In the genomic region with DNA sequence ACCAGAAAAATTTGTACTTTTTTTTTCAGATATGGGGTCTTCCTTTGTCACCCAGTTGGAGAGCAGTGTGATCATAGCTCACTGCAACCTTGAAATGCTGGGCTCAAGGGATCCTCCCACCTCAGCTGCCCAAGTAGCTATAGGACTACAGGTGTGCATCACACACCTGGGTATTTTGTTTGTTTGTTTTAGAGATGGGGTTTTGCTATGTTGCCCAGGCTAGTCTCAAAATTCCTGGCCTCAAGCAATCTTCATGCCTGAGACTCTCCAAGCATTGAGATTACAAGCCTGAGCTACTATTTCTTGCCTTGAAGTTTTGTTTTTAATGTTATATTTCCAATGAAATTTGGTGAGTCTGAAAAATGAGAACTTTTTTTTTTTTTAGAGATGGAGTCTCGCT, we compare ENCODE assay signal across 19 cellular contexts.
DNase-seq lines count a peak whose midpoint lies in the region; ATAC-seq and TF ChIP-seq lines count a peak whose summit lies in the region.
"Had no signal": no experiment of that assay in that cellular context is flagged by ENCODE, and none has a peak within 500 bp of the region (broad histone marks: within the 10 kb centered on the region; RNA-seq: fewer than 3 reads in every experiment).

No MANE protein-coding gene starts in this region.

- CTCF ChIA-PET in mammary epithelial cell (lab: Charles Lee; ENCODE audit: low non-redundant PET): no interaction called here
- CTCF ChIA-PET in MCF 10A (lab: Yijun Ruan, JAX): interaction anchor here (0.5 to 1.2 kb wide), 5 partner anchors 17 to 1534 kb away, joined by 3 to 6 read pairs (median 4); no protein-coding TSS in a partner anchor

- no peak overlapping the region for H3K4me2 ChIP-seq in mammary epithelial cell (ENCODE audit: insufficient read depth, low read depth, low read length)

- H3K27ac ChIP-seq in mammary epithelial cell (ENCODE audit: insufficient read depth, low read depth, low read length) (no peak overlapping the region), foreskin keratinocyte (peak overlapping the region; percentile 47)

- H3K9ac ChIP-seq in mammary epithelial cell (ENCODE audit: insufficient read depth, low read length): no peak overlapping the region

- intact Hi-C loops in mammary epithelial cell (cut with micrococcal nuclease): no loop called here
- intact Hi-C loops in MCF 10A (cut with micrococcal nuclease): loop anchor here (10.0 kb wide), 1 partner anchor 108 kb away; no protein-coding TSS in a partner anchor

- H4K20me1 ChIP-seq in mammary epithelial cell (ENCODE audit: insufficient read depth, low read length): no peaks in the 10 kb centered on the region

- TF ChIP-seq CTCF in mammary epithelial cell (conservative IDR thresholded peaks at IDR 0.05 in 1 of 2, IDR thresholded peaks at IDR 0.05 in 1 of 2; ENCODE audit: extremely low read depth in 1 of 2, insufficient read depth in 1 of 2, low read depth in 1 of 2, low read length in 2 of 2) (no peak), MCF 10A (IDR thresholded peaks at IDR 0.05; ENCODE audit: unreplicated experiment) (no peak), foreskin keratinocyte (conservative IDR thresholded peaks at IDR 0.05) (no peak)

- ATAC-seq in foreskin keratinocyte (peak; percentile 31), GM18858 (IDR thresholded peaks at IDR 0.05; ENCODE audit: unreplicated experiment) (no peak)
- ATAC-seq: GM12878, HCT116, SK-N-SH treated with all-trans-retinoic acid at 6 μM for 48 hours had no signal

- dilution Hi-C loops in mammary epithelial cell (cut with HindIII; ENCODE audit: low sequenced_read_pairs): no loop called here

- no CpG with 5 or more reads among the region's 1 CpG for WGBS in mammary epithelial cell (ENCODE audit: low coverage, missing lambda C conversion rate)

- H3K27ac Mint-ChIP-seq in MCF 10A (ENCODE audit: low read depth, unreplicated experiment): no peak overlapping the region
- H3K27ac Mint-ChIP-seq: IgD-negative memory B cell had no signal

- no peaks in the 10 kb centered on the region for H3K27me3 Mint-ChIP-seq in MCF 10A (ENCODE audit: insufficient read depth, unreplicated experiment)
- H3K27me3 Mint-ChIP-seq: IgD-negative memory B cell had no signal

- H3K4me1 ChIP-seq in mammary epithelial cell (ENCODE audit: insufficient read depth, low read length) (peaks cover 8% of the 10 kb centered on the region), foreskin keratinocyte (peaks cover 13% of the 10 kb centered on the region)
- H3K4me1 ChIP-seq: BE2C had no signal

- peaks cover 6% of the 10 kb centered on the region for H3K4me1 Mint-ChIP-seq in MCF 10A (ENCODE audit: insufficient read depth, unreplicated experiment)
- H3K4me1 Mint-ChIP-seq: IgD-negative memory B cell had no signal

- BruUV-seq in mammary epithelial cell (replicated peaks; lab: Mats Ljungman, UMichigan): no TSS peak
- no TSS peak for BruUV-seq in MCF 10A (replicated peaks; lab: Mats Ljungman, UMichigan)

- H3K27me3 ChIP-seq in mammary epithelial cell (ENCODE audit: insufficient read depth, low read length) (no peaks in the 10 kb centered on the region), foreskin keratinocyte (no peaks in the 10 kb centered on the region)
- H3K27me3 ChIP-seq: BE2C had no signal

- H2AFZ ChIP-seq in mammary epithelial cell (ENCODE audit: low read depth, low read length): no peak overlapping the region

- no peaks in the 10 kb centered on the region for H3K36me3 Mint-ChIP-seq in MCF 10A (ENCODE audit: insufficient read depth, unreplicated experiment)

- H3K9me3 ChIP-seq in mammary epithelial cell (replicated peaks; ENCODE audit: insufficient read depth, low read length): no peaks in the 10 kb centered on the region
- H3K9me3 ChIP-seq: BE2C had no signal

- H3K4me3 Mint-ChIP-seq in MCF 10A (ENCODE audit: unreplicated experiment): no peak overlapping the region
- H3K4me3 Mint-ChIP-seq: IgD-negative memory B cell had no signal

- no peak overlapping the region for H3K4me3 ChIP-seq in mammary epithelial cell (replicated peaks in 1 of 3; ENCODE audit: insufficient read depth in 1 of 3, low read depth in 2 of 3, low read length in 3 of 3)
- H3K4me3 ChIP-seq: GM12878 had no signal

- peak; percentile 20 for DNase-seq in mammary epithelial cell
- DNase-seq in MCF 10A (ENCODE audit: unreplicated experiment): no peak
- DNase-seq in RPMI8226: peak; percentile 50
- DNase-seq in foreskin keratinocyte: peak; percentile 54 to 73
- DNase-seq in GM19240 (ENCODE audit: insufficient read length, low spot score): no peak
- no peak for DNase-seq in HuH-7.5 (ENCODE audit: low spot score)
- DNase-seq: BE2C, DND-41, GOT3, Karpas-422, NCI-H2227 treated with DMSO at 0.1 percent for 48 hours, NCI-H510A, OCI-M1, SIG-M5 had no signal

- POLR2A ChIA-PET in MCF 10A (lab: Yijun Ruan, JAX): interaction anchor here (0.6 to 2.0 kb wide), 3 partner anchors 10 to 1016 kb away, joined by 3 to 7 read pairs (median 4); no protein-coding TSS in a partner anchor

- no peaks in the 10 kb centered on the region for H3K9me3 Mint-ChIP-seq in MCF 10A (ENCODE audit: unreplicated experiment)

- no peaks in the 10 kb centered on the region for H3K79me2 ChIP-seq in mammary epithelial cell (ENCODE audit: insufficient read depth, low read length)

- H3K36me3 ChIP-seq in mammary epithelial cell (ENCODE audit: insufficient read depth, low read length): no peaks in the 10 kb centered on the region
- H3K36me3 ChIP-seq: BE2C had no signal

- in situ Hi-C loops in mammary epithelial cell (cut with MboI; ENCODE audit: low sequenced_read_pairs in 2 of 2): no loop called here

Comparison
In these comparisons a context has a peak if more than half of its experiments do, and no peak if none do; other contexts are left out.
1. DNase-seq: peak in mammary epithelial cell (single experiment), RPMI8226 (single experiment) and foreskin keratinocyte (2 of 2); none in MCF 10A (single experiment), GM19240 (single experiment) and HuH-7.5 (single experiment).